Comparison of ENCODE assay signal across 31 cellular contexts in the genomic region with DNA sequence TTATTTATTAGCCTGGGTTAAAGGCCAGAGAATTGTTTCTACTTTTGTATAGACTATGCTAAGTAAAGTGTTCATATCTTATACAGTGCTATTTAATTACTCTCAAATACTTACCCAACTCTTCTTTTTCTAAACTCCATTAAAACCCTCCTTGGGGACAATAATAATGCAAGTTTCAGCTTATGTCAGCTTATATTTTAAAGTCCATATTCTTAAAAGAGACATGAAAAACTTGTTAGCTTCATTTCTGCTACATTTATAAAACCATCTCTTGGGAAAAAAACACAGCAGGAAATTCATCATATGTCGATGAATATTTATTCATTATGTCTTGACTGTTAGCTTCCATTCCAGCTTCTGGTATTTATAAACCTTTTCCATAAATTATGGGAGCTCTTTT.
"Had no signal": no experiment of that assay in that cellular context is flagged by ENCODE, and none has a peak within 500 bp of the region (broad histone marks: within the 10 kb centered on the region; RNA-seq: fewer than 3 reads in every experiment).

No MANE protein-coding gene starts in this region.

- H3K9ac ChIP-seq: neural progenitor cell, parathyroid adenoma had no signal

- H3K4me3 ChIP-seq: neural progenitor cell, ovary, psoas muscle, skin epidermis, smooth muscle cell, spleen, suprapubic skin, testis, tibial artery, transverse colon, upper lobe of right lung, uterus had no signal

- H3K27me3 ChIP-seq: neural progenitor cell, ovary, spleen, suprapubic skin, testis, tibial artery, transverse colon, upper lobe of right lung, uterus had no signal

- ATAC-seq: naive thymus-derived CD8-positive, alpha-beta T cell; psoas muscle; right cardiac atrium; sciatic nerve; stimulated activated memory B cell treated with anti-CD40 and anti-IgM and Interleukin-4, amounts not matched to agents 10 μg/mL and 1 μg/mL and 100 μg/mL, for 72 hours; stimulated activated naive CD8-positive, alpha-beta T cell treated with anti-CD3 and anti-CD28 coated beads, Interleukin-15, amount 100 ng/mL, for 72 hours; stimulated activated naive CD8-positive, alpha-beta T cell treated with anti-CD3 and anti-CD28 coated beads, Interleukin-15, Interleukin-2, amounts not matched to agents 100 U/mL and 50 U/mL, for 24 hours; upper lobe of right lung had no signal

- H2AFZ ChIP-seq: neural progenitor cell, parathyroid adenoma had no signal

- H3K9me3 ChIP-seq: ovary, suprapubic skin, testis, tibial artery, upper lobe of right lung, uterus had no signal

- H3K27me3 Mint-ChIP-seq: naive thymus-derived CD8-positive, alpha-beta T cell; progenitor cell of endocrine pancreas; stimulated activated memory B cell treated with anti-CD40 and anti-IgM and Interleukin-4, amounts not matched to agents 10 μg/mL and 1 μg/mL and 100 μg/mL, for 72 hours; stimulated activated naive CD8-positive, alpha-beta T cell treated with anti-CD3 and anti-CD28 coated beads, Interleukin-15, amount 100 ng/mL, for 72 hours; type B pancreatic cell had no signal

- H3K4me2 ChIP-seq: neural progenitor cell, smooth muscle cell had no signal

- H3K36me3 ChIP-seq: ovary, upper lobe of right lung, uterus had no signal

- DNase-seq: naive thymus-derived CD8-positive, alpha-beta T cell; occipital lobe; ovary; posterior cingulate gyrus; psoas muscle; right cardiac atrium; spleen; stimulated activated CD4-positive, alpha-beta T cell treated with anti-CD3 and anti-CD28 coated beads, Interleukin-12 subunit alpha, Interleukin-12 subunit beta, amount 100 ng/mL, for 4 hours; stimulated activated CD4-positive, alpha-beta T cell treated with anti-CD3 and anti-CD28 coated beads, Interleukin-1b, Interleukin-23, amount 100 ng/mL, for 48 hours; stimulated activated CD4-positive, alpha-beta T cell treated with anti-CD3 and anti-CD28 coated beads, Interleukin-4, amount 100 ng/mL, for 1 hour; stimulated activated CD4-positive, alpha-beta T cell treated with anti-CD3 and anti-CD28 coated beads, Interleukin-4, amount 100 ng/mL, for 4 hours; stimulated activated CD8-positive, alpha-beta memory T cell treated with anti-CD3 and anti-CD28 coated beads, Interleukin-4, amount 100 ng/mL, for 48 hours; stimulated activated naive CD4-positive, alpha-beta T cell; stimulated activated naive CD8-positive, alpha-beta T cell treated with anti-CD3 and anti-CD28 coated beads, Interleukin-15, amount 100 ng/mL, for 72 hours; stimulated activated naive CD8-positive, alpha-beta T cell treated with anti-CD3 and anti-CD28 coated beads, Interleukin-15, Interleukin-2, amounts not matched to agents 100 U/mL and 50 U/mL, for 24 hours; substantia nigra; testis; tibial artery; transverse colon; upper lobe of right lung; uterus had no signal

- H3K27ac Mint-ChIP-seq: naive thymus-derived CD8-positive, alpha-beta T cell; nephron; neural progenitor cell; progenitor cell of endocrine pancreas; stimulated activated memory B cell treated with anti-CD40 and anti-IgM and Interleukin-4, amounts not matched to agents 10 μg/mL and 1 μg/mL and 100 μg/mL, for 72 hours; type B pancreatic cell had no signal

- H3K4me1 ChIP-seq: neural progenitor cell, parathyroid adenoma, psoas muscle, spleen, suprapubic skin, testis, tibial artery, transverse colon, upper lobe of right lung, uterus had no signal

- H3K4me1 Mint-ChIP-seq: naive thymus-derived CD8-positive, alpha-beta T cell; nephron; neural progenitor cell; stimulated activated memory B cell treated with anti-CD40 and anti-IgM and Interleukin-4, amounts not matched to agents 10 μg/mL and 1 μg/mL and 100 μg/mL, for 72 hours; stimulated activated naive CD8-positive, alpha-beta T cell treated with anti-CD3 and anti-CD28 coated beads, Interleukin-15, amount 100 ng/mL, for 72 hours had no signal

- H3K27ac ChIP-seq: neural progenitor cell, ovary, parathyroid adenoma, psoas muscle, skin epidermis, spleen, suprapubic skin, testis, tibial artery, transverse colon, upper lobe of right lung, uterus had no signal

- H3K4me3 Mint-ChIP-seq: naive thymus-derived CD8-positive, alpha-beta T cell; nephron; neural progenitor cell; stimulated activated memory B cell treated with anti-CD40 and anti-IgM and Interleukin-4, amounts not matched to agents 10 μg/mL and 1 μg/mL and 100 μg/mL, for 72 hours; stimulated activated naive CD8-positive, alpha-beta T cell treated with anti-CD3 and anti-CD28 coated beads, Interleukin-15, amount 100 ng/mL, for 72 hours; type B pancreatic cell had no signal

- H3K79me2 ChIP-seq: parathyroid adenoma had no signal
